18 cellular contexts compared by ENCODE assay signal in the genomic region with DNA sequence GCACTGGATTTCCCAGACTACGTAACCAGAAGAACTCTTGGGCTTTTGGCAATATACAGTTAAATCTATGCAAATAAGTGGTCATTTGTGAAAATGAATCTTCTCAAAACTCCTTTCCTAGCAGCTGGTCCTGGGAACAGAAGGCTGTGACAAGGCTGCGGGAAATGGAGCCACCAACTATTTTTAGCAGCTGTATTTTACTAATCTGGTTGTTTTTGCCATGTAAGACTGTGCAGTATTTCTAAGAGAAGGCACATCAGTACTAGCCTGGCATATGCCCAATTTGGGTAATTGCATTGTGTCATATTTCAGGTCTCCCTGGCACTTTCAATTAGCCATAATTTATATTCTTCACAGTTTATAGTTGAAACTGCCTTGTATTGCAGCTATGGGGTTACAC.
DNase-seq lines count a peak whose midpoint lies in the region; ATAC-seq and TF ChIP-seq lines count a peak whose summit lies in the region.
"Had no signal": no experiment of that assay in that cellular context is flagged by ENCODE, and none has a peak within 500 bp of the region (broad histone marks: within the 10 kb centered on the region; RNA-seq: fewer than 3 reads in every experiment).

No MANE protein-coding gene starts in this region.

- intact Hi-C loops in upper lobe of right lung (cut with DNase I), result no loop called here

- no peaks in the 10 kb centered on the region for H3K4me1 ChIP-seq in upper lobe of right lung

- no peaks in the 10 kb centered on the region for H3K27me3 ChIP-seq in upper lobe of right lung

- peaks cover 19% of the 10 kb centered on the region for H3K4me1 Mint-ChIP-seq in brain

- H3K36me3 ChIP-seq in upper lobe of right lung, result no peaks in the 10 kb centered on the region

- H3K27ac ChIP-seq in upper lobe of right lung, result no peak overlapping the region
- H3K27ac ChIP-seq: HL-60, KMS-11 had no signal

- H3K9me3 Mint-ChIP-seq in brain, result peaks cover 0 to 15% (median 3%) of the 10 kb centered on the region in 5 experiments
- H3K9me3 Mint-ChIP-seq: CD8-positive, alpha-beta memory T cell; GM23338 had no signal

- H3K9me3 ChIP-seq in upper lobe of right lung, result no peaks in the 10 kb centered on the region

- H3K4me3 ChIP-seq in upper lobe of right lung, result no peak overlapping the region
- H3K4me3 ChIP-seq: GM23338 had no signal

- no peak for TF ChIP-seq CTCF in brain (conservative IDR thresholded peaks at IDR 0.05)
- no peak for TF ChIP-seq CTCF in upper lobe of right lung (IDR thresholded peaks at IDR 0.05)

- H3K27ac Mint-ChIP-seq in brain, result peak overlapping the region in 3 of 5 experiments; percentile 28 to 60 (median 42)
- H3K27ac Mint-ChIP-seq: CD8-positive, alpha-beta memory T cell had no signal

- H3K27me3 Mint-ChIP-seq in brain, result peaks cover 3% of the 10 kb centered on the region
- H3K27me3 Mint-ChIP-seq: CD8-positive, alpha-beta memory T cell had no signal

- no peak for ATAC-seq in upper lobe of right lung
- ATAC-seq in GM19395 (IDR thresholded peaks at IDR 0.05; ENCODE audit: unreplicated experiment), result no peak

- H3K4me3 Mint-ChIP-seq in brain, result no peak overlapping the region
- H3K4me3 Mint-ChIP-seq: CD8-positive, alpha-beta memory T cell; GM23338 had no signal

- H3K36me3 Mint-ChIP-seq in brain, result no peaks in the 10 kb centered on the region
- H3K36me3 Mint-ChIP-seq: CD8-positive, alpha-beta memory T cell had no signal

- DNase-seq in COR-L47 (lab: John Stamatoyannopoulos, UW) (peak; percentile 35), NCI-H1694 (lab: John Stamatoyannopoulos, UW) (peak; percentile 93), NCI-H446 treated with DMSO at 0.1 percent for 48 hours (lab: John Stamatoyannopoulos, UW) (peak; percentile 71), upper lobe of right lung (no peak), NCI-H82 (lab: John Stamatoyannopoulos, UW) (no peak)
- DNase-seq: C1 segment of cervical spinal cord; CD8-positive, alpha-beta memory T cell; DND-41; HCEC 1CT; MV-4-11; NCI-H1436 treated with DMSO at 0.1 percent for 48 hours; T-helper 1 cell; T-helper 9 cell had no signal

Comparison
In these comparisons a context has a peak if more than half of its experiments do, and no peak if none do; other contexts are left out.
1. DNase-seq: peak in COR-L47 (single experiment), NCI-H1694 (single experiment) and NCI-H446 treated with DMSO at 0.1 percent for 48 hours (single experiment); none in upper lobe of right lung (single experiment) and NCI-H82 (single experiment).